In the genomic region with DNA sequence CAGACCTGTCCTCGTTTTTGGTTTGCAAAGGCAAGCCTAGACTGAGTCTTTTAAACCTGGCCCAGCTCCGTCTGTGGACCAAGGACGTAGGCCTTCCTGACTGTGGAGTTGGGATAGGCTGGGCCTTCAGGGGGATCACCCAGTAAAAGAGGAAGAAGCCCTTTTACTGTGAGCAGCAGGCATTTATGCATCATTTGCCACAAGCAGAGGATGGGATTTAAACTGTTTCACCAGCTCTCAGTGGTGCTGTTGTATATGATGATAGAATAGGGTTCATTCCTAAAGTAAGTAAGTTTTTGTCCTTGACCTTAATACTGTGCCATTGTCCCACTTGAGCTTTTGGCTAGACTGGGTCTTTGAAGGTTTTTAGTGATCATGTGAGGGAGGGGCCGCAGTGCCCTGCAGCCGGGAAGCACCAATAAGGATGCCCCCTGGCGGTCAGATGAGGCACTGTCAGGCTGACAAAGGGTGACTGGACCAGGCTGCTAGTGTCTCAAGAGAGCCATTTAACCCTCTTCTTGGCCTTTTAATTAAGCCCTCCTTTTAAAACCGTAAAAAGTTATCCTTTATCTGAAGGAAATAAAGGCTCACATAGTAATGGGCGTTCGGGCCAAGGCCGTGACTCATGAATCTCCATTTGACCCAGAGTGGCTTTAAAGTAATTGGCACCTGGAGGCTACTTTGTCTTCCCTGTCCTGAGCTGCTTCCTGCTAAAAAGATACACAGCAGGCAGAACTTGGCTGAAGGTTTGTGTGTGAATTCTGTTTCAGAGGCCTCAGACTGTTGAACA, we compare ENCODE assay signal across 8 cellular contexts.
DNase-seq lines count a peak whose midpoint lies in the region; ATAC-seq and TF ChIP-seq lines count a peak whose summit lies in the region.

No MANE protein-coding gene starts in this region.

- H3K4me1 Mint-ChIP-seq in activated naive CD8-positive, alpha-beta T cell treated with anti-CD3 and anti-CD28 coated beads, Interleukin-2, amount 10 ng/mL, durations not matched to agents 7 days and 5 days = peaks cover 17% of the 10 kb centered on the region

- no peak overlapping the region for H3K4me3 ChIP-seq in GM06990 (replicated peaks; ENCODE audit: low read depth, low read length)
- H3K4me3 ChIP-seq in rectal smooth muscle tissue (ENCODE audit: low read length) = no peak overlapping the region
- H3K4me3 ChIP-seq in uterus = no peak overlapping the region

- no peak overlapping the region for H3K9ac ChIP-seq in rectal smooth muscle tissue (ENCODE audit: low read length)

- POLR2A ChIA-PET in activated naive CD8-positive, alpha-beta T cell treated with anti-CD3 and anti-CD28 coated beads, Interleukin-2, amount 10 ng/mL, durations not matched to agents 7 days and 5 days (lab: Charles Lee) = no interaction called here

- H3K27me3 ChIP-seq in GM06990 (replicated peaks; ENCODE audit: control insufficient read depth, insufficient read depth, low read length) (no peaks in the 10 kb centered on the region), rectal smooth muscle tissue (ENCODE audit: control insufficient read depth, insufficient read depth, low read length) (no peaks in the 10 kb centered on the region), uterus (no peaks in the 10 kb centered on the region)

- H3K36me3 ChIP-seq in GM06990 (ENCODE audit: control insufficient read depth, insufficient read depth, low read length) (peaks cover 41% of the 10 kb centered on the region), rectal smooth muscle tissue (ENCODE audit: control insufficient read depth, insufficient read depth, low read length) (peaks cover 19% of the 10 kb centered on the region), uterus (no peaks in the 10 kb centered on the region)

- TF ChIP-seq POLR2A in uterus (IDR thresholded peaks at IDR 0.05) = no peak

- DNase-seq in GM06990 (ENCODE audit: extremely low read depth, insufficient read length) = no peak
- peak; percentile 25 for DNase-seq in HS-5 (ENCODE audit: low read depth)
- peak; percentile 52 for DNase-seq in SKM-1 treated with dmso at 0.1 percent for 144 hours (lab: John Stamatoyannopoulos, UW; ENCODE audit: unreplicated experiment)
- DNase-seq in activated naive CD8-positive, alpha-beta T cell treated with anti-CD3 and anti-CD28 coated beads, Interleukin-2, amount 10 ng/mL, durations not matched to agents 7 days and 5 days = peak; percentile 67
- DNase-seq in left cardiac atrium = peak; percentile 71
- peak; percentile 64 to 72 for DNase-seq in uterus

- H3K9me3 Mint-ChIP-seq in activated naive CD8-positive, alpha-beta T cell treated with anti-CD3 and anti-CD28 coated beads, Interleukin-2, amount 10 ng/mL, durations not matched to agents 7 days and 5 days = no peaks in the 10 kb centered on the region

- H3K27ac ChIP-seq in rectal smooth muscle tissue (ENCODE audit: low read depth, low read length) (peak overlapping the region; percentile 82), uterus (peak overlapping the region; percentile 73 to 78)

- H3K27ac Mint-ChIP-seq in activated naive CD8-positive, alpha-beta T cell treated with anti-CD3 and anti-CD28 coated beads, Interleukin-2, amount 10 ng/mL, durations not matched to agents 7 days and 5 days = peak overlapping the region; percentile 48

- TF ChIP-seq CTCF in GM06990 (IDR thresholded peaks at IDR 0.05; ENCODE audit: insufficient read depth, low read length, poor library complexity, severe bottlenecking) (peak; percentile 92), uterus (IDR thresholded peaks at IDR 0.05) (peak; percentile 55 to 90 (median 74))

- H3K36me3 Mint-ChIP-seq in activated naive CD8-positive, alpha-beta T cell treated with anti-CD3 and anti-CD28 coated beads, Interleukin-2, amount 10 ng/mL, durations not matched to agents 7 days and 5 days = peaks cover 11% of the 10 kb centered on the region

- H3K4me1 ChIP-seq in rectal smooth muscle tissue (ENCODE audit: control insufficient read depth, insufficient read depth, low read length) (peaks cover 31% of the 10 kb centered on the region), uterus (peaks cover 5 to 10% of the 10 kb centered on the region in 2 donors)

- no peaks in the 10 kb centered on the region for H3K27me3 Mint-ChIP-seq in activated naive CD8-positive, alpha-beta T cell treated with anti-CD3 and anti-CD28 coated beads, Interleukin-2, amount 10 ng/mL, durations not matched to agents 7 days and 5 days

- H3K9me3 ChIP-seq in uterus = no peaks in the 10 kb centered on the region

- ATAC-seq in activated naive CD8-positive, alpha-beta T cell treated with anti-CD3 and anti-CD28 coated beads, Interleukin-2, amount 10 ng/mL, durations not matched to agents 7 days and 5 days (ENCODE audit: low read depth) = peak; percentile 40
- ATAC-seq in left cardiac atrium = peak; percentile 31 to 36
- ATAC-seq in GM21423 (IDR thresholded peaks at IDR 0.05; ENCODE audit: unreplicated experiment) = no peak

- no peak overlapping the region for H3K4me3 Mint-ChIP-seq in activated naive CD8-positive, alpha-beta T cell treated with anti-CD3 and anti-CD28 coated beads, Interleukin-2, amount 10 ng/mL, durations not matched to agents 7 days and 5 days

- intact Hi-C loops in left cardiac atrium (cut with DNase I) (no loop called here), uterus (cut with DNase I; ENCODE audit: low total_unique reads) (no loop called here)
